11 cellular contexts compared by ENCODE assay signal in the genomic region with DNA sequence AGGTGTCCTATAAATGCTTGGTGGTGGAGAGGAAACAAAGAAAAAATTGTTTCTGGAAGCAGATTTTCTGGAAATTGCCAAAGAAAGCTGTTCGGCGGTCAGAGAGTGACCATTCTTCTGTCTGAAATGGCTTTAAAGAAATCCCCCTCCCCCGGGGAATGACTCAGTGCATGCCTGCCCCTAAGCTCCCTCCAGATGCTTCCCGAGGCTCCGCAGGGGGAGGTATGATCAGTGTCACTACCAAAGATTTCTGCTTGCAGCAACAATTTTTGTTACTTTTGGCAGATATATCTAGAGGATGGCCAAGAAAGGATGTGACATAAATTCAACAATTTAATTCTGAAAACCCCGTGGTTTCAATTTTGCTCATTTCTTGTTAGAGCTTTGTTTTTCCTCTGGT.
A peak's percentile ranks its signal among the peaks of the same experiment; 100 is the strongest.
DNase-seq lines count a peak whose midpoint lies in the region; ATAC-seq and TF ChIP-seq lines count a peak whose summit lies in the region.
"Had no signal": no experiment of that assay in that cellular context is flagged by ENCODE, and none has a peak within 500 bp of the region (broad histone marks: within the 10 kb centered on the region; RNA-seq: fewer than 3 reads in every experiment).

No MANE protein-coding gene starts in this region.

- H3K36me3 ChIP-seq in MG63 = no peaks in the 10 kb centered on the region
- no peaks in the 10 kb centered on the region for H3K36me3 ChIP-seq in esophagus squamous epithelium
- H3K36me3 ChIP-seq in transverse colon = no peaks in the 10 kb centered on the region

- no peaks in the 10 kb centered on the region for H3K36me3 Mint-ChIP-seq in activated CD4-positive, alpha-beta memory T cell treated with anti-CD3 and anti-CD28 coated beads for 36 hours

- TF ChIP-seq EP300 in transverse colon (IDR thresholded peaks at IDR 0.05; ENCODE audit: low read depth) = no peak

- no peak overlapping the region for H3K4me3 Mint-ChIP-seq in activated CD4-positive, alpha-beta memory T cell treated with anti-CD3 and anti-CD28 coated beads for 36 hours

- H3K4me1 Mint-ChIP-seq in activated CD4-positive, alpha-beta memory T cell treated with anti-CD3 and anti-CD28 coated beads for 36 hours (ENCODE audit: low read depth) = no peaks in the 10 kb centered on the region

- intact Hi-C loops in esophagus squamous epithelium (cut with DNase I) = no loop called here
- intact Hi-C loops in transverse colon (cut with DNase I; ENCODE audit: low total_unique reads) = no loop called here
- intact Hi-C loops in activated CD4-positive, alpha-beta memory T cell treated with anti-CD3 and anti-CD28 coated beads for 36 hours (cut with micrococcal nuclease) = no loop called here

- in situ Hi-C loops in transverse colon (cut with MboI; ENCODE audit: low pct_ligation_motif_present in 1 of 4, low pct_unique_long_range_greater_than_20kb in 1 of 4, low sequenced_read_pairs in 3 of 4) = no loop called here

- DNase-seq in MG63 (peak; percentile 95), esophagus squamous epithelium (lab: John Stamatoyannopoulos, UW) (no peak), medulla oblongata (ENCODE audit: extremely low spot score) (peak; percentile 30), transverse colon (peak; percentile 14), NCI-H1417 (lab: John Stamatoyannopoulos, UW) (no peak), KG1 (lab: John Stamatoyannopoulos, UW) (no peak)
- no peak for DNase-seq in activated CD4-positive, alpha-beta memory T cell treated with anti-CD3 and anti-CD28 coated beads for 36 hours
- DNase-seq: activated gamma-delta T cell, SW 1271 had no signal

- H3K9me3 Mint-ChIP-seq in activated CD4-positive, alpha-beta memory T cell treated with anti-CD3 and anti-CD28 coated beads for 36 hours = no peaks in the 10 kb centered on the region

- peak overlapping the region in 3 of 4 donors; percentile 18 to 60 (median 37) for H3K27ac ChIP-seq in esophagus squamous epithelium
- peak overlapping the region in 3 of 4 donors; percentile 27 to 33 (median 31) for H3K27ac ChIP-seq in transverse colon

- POLR2A ChIA-PET in activated CD4-positive, alpha-beta memory T cell treated with anti-CD3 and anti-CD28 coated beads for 36 hours (lab: Charles Lee) = no interaction called here

- no peak for ATAC-seq in HG03196 (IDR thresholded peaks at IDR 0.05; ENCODE audit: unreplicated experiment)
- ATAC-seq: GM12878 had no signal

- TF ChIP-seq CTCF in esophagus squamous epithelium (IDR thresholded peaks at IDR 0.05) = no peak
- TF ChIP-seq CTCF in transverse colon (IDR thresholded peaks at IDR 0.05) = no peak

- peaks cover 0 to 16% (median 6%) of the 10 kb centered on the region in 3 donors for H3K4me1 ChIP-seq in esophagus squamous epithelium
- H3K4me1 ChIP-seq in transverse colon = no peaks in the 10 kb centered on the region

- no peak overlapping the region for H3K4me3 ChIP-seq in MG63
- H3K4me3 ChIP-seq in esophagus squamous epithelium = peak overlapping the region in 1 of 4 donors; percentile 20
- H3K4me3 ChIP-seq in transverse colon = no peak overlapping the region
- H3K4me3 ChIP-seq: GM12878 had no signal

- 48 to 53% methylated on average over 6 of the region's 6 CpGs for WGBS in esophagus squamous epithelium, 2 donors
- 60% methylated on average over 6 of the region's 6 CpGs; no CpG with 5 or more reads in 1 of the 2 donors for WGBS in transverse colon (ENCODE audit: low coverage in 1 of 2), 2 donors

- H3K27me3 ChIP-seq in MG63 (no peaks in the 10 kb centered on the region), esophagus squamous epithelium (no peaks in the 10 kb centered on the region), transverse colon (no peaks in the 10 kb centered on the region)

- no peak for TF ChIP-seq POLR2A in esophagus squamous epithelium (IDR thresholded peaks at IDR 0.05)
- no peak for TF ChIP-seq POLR2A in transverse colon (IDR thresholded peaks at IDR 0.05)

- peaks cover 9% of the 10 kb centered on the region for H3K27me3 Mint-ChIP-seq in activated CD4-positive, alpha-beta memory T cell treated with anti-CD3 and anti-CD28 coated beads for 36 hours

- CTCF ChIA-PET in activated CD4-positive, alpha-beta memory T cell treated with anti-CD3 and anti-CD28 coated beads for 36 hours (lab: Charles Lee) = no interaction called here

- H3K9me3 ChIP-seq in MG63 = peaks cover 4% of the 10 kb centered on the region; the same call in 1 of the 2 replicates
- H3K9me3 ChIP-seq in esophagus squamous epithelium = no peaks in the 10 kb centered on the region
- no peaks in the 10 kb centered on the region for H3K9me3 ChIP-seq in transverse colon

- H3K27ac Mint-ChIP-seq in activated CD4-positive, alpha-beta memory T cell treated with anti-CD3 and anti-CD28 coated beads for 36 hours = no peak overlapping the region

Comparison
In these comparisons a context has a peak if more than half of its experiments do, and no peak if none do; other contexts are left out.
1. DNase-seq: peak in MG63 (single experiment), medulla oblongata (single experiment) and transverse colon (single experiment); none in esophagus squamous epithelium (single experiment), activated CD4-positive, alpha-beta memory T cell treated with anti-CD3 and anti-CD28 coated beads for 36 hours (single experiment), NCI-H1417 (0 of 3) and KG1 (single experiment).